In genomic region chr12:111221296-111222026, GRCh38 we compare ENCODE assay signal across 16 cellular contexts.
"Had no signal": no experiment of that assay in that cellular context is flagged by ENCODE, and none has a peak within 500 bp of the region (broad histone marks: within the 10 kb centered on the region; RNA-seq: fewer than 3 reads in every experiment).

No MANE protein-coding gene starts in this region.

- H3K36me3 Mint-ChIP-seq: activated CD8-positive, alpha-beta memory T cell treated with anti-CD3 and anti-CD28 coated beads, Interleukin-2, amount 10 ng/mL, durations not matched to agents 7 days and 5 days; activated naive CD4-positive, alpha-beta T cell treated with anti-CD3 and anti-CD28 coated beads, Interleukin-2, amount 50 U/mL, for 72 hours; naive B cell had no signal

- H3K27ac ChIP-seq: body of pancreas, neutrophil, stomach had no signal

- H3K4me3 ChIP-seq: body of pancreas, stomach had no signal

- H3K36me3 ChIP-seq: neutrophil, stomach had no signal

- H3K9me3 ChIP-seq: body of pancreas, neutrophil, stomach had no signal

- DNase-seq: activated CD4-positive, alpha-beta T cell treated with anti-CD3 and anti-CD28 coated beads, Interleukin-2, amount 50 U/mL, for 48 hours; activated CD4-positive, CD25-positive, alpha-beta regulatory T cell treated with anti-CD3 and anti-CD28 coated beads, Interleukin-2, amount 50 U/mL, for 72 hours; activated CD8-positive, alpha-beta memory T cell treated with anti-CD3 and anti-CD28 coated beads, Interleukin-2, amount 10 ng/mL, durations not matched to agents 7 days and 5 days; activated effector memory CD4-positive, alpha-beta T cell treated with Interleukin-2 at 50 U/mL for 16 hours; activated T-cell treated with anti-CD3 and anti-CD28 coated beads, Interleukin-2, amount 50 U/mL, for 24 hours; amniotic stem cell; body of pancreas; endodermal cell; glutamatergic neuron; naive B cell; small intestine; stomach had no signal

- H3K9me3 Mint-ChIP-seq: activated naive CD4-positive, alpha-beta T cell treated with anti-CD3 and anti-CD28 coated beads, Interleukin-2, amount 50 U/mL, for 72 hours; activated T-cell treated with anti-CD3 and anti-CD28 coated beads, Interleukin-2, amount 50 U/mL, for 24 hours; central memory CD8-positive, alpha-beta T cell; dendritic cell treated with granulocyte-macrophage colony-stimulating factor and Interleukin-4, amounts not matched to agents 40 ng/mL and 50 ng/mL, for 4 days; endodermal cell; naive B cell had no signal

- H3K4me1 ChIP-seq: body of pancreas, stomach had no signal

- H3K4me1 Mint-ChIP-seq: central memory CD8-positive, alpha-beta T cell had no signal

- H3K27me3 ChIP-seq: body of pancreas, neutrophil had no signal

- H3K4me3 Mint-ChIP-seq: activated CD8-positive, alpha-beta memory T cell treated with anti-CD3 and anti-CD28 coated beads, Interleukin-2, amount 10 ng/mL, durations not matched to agents 7 days and 5 days; activated T-cell treated with anti-CD3 and anti-CD28 coated beads, Interleukin-2, amount 50 U/mL, for 24 hours; central memory CD8-positive, alpha-beta T cell; dendritic cell treated with granulocyte-macrophage colony-stimulating factor and Interleukin-4, amounts not matched to agents 40 ng/mL and 50 ng/mL, for 4 days; endodermal cell; naive B cell had no signal

- ATAC-seq: activated CD8-positive, alpha-beta memory T cell treated with anti-CD3 and anti-CD28 coated beads, Interleukin-2, amount 10 ng/mL, durations not matched to agents 7 days and 5 days; activated naive CD4-positive, alpha-beta T cell treated with anti-CD3 and anti-CD28 coated beads, Interleukin-2, amount 50 U/mL, for 72 hours; body of pancreas had no signal

- H3K27ac Mint-ChIP-seq: activated CD8-positive, alpha-beta memory T cell treated with anti-CD3 and anti-CD28 coated beads, Interleukin-2, amount 10 ng/mL, durations not matched to agents 7 days and 5 days; activated naive CD4-positive, alpha-beta T cell treated with anti-CD3 and anti-CD28 coated beads, Interleukin-2, amount 50 U/mL, for 72 hours; activated T-cell treated with anti-CD3 and anti-CD28 coated beads, Interleukin-2, amount 50 U/mL, for 24 hours; dendritic cell treated with granulocyte-macrophage colony-stimulating factor and Interleukin-4, amounts not matched to agents 40 ng/mL and 50 ng/mL, for 4 days; endodermal cell; naive B cell had no signal
